In the genomic region with DNA sequence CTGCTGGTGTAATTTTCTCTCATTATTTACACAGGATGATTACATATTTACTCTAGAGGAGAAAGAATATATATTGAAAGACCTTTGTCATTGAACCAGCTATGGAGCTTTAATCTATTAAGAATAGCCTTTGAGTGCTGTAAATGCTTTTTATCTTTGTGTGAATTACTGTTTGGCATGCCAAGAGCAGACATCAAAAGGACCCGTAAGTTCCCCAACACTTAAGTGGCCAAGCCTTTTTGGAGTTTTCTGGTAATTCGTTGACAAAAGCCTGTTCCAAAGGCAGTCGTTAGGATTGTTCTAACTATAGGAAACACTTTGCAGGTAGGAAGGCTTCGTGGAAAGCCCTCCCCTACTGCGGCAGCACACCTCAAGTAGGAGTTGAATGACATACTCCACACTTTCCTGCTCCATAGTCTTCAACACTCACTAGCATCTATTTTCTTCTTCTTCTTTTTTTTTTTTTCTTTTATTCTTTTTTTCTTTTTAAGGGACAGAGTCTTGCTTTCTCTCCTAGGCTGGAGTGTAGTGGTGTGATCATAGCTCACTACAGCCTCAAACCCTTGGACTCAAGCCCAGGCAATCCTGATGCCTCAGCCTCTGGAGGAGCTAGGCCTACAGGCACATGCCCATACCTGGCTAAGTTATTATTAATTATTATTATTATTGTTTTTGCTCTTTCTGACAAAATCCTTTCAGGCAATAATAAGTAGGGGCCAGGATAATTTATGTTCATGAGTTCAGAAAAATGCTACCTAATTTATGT, we compare ENCODE assay signal across 18 cellular contexts.
A peak's percentile ranks its signal among the peaks of the same experiment; 100 is the strongest.
DNase-seq lines count a peak whose midpoint lies in the region; ATAC-seq and TF ChIP-seq lines count a peak whose summit lies in the region.
"Had no signal": no experiment of that assay in that cellular context is flagged by ENCODE, and none has a peak within 500 bp of the region (broad histone marks: within the 10 kb centered on the region; RNA-seq: fewer than 3 reads in every experiment).

No MANE protein-coding gene starts in this region.

- H3K4me3 ChIP-seq in lung (no peak overlapping the region), neural progenitor cell (no peak overlapping the region), esophagus muscularis mucosa (no peak overlapping the region)
- H3K4me3 ChIP-seq: adrenal gland, right lobe of liver had no signal

- TF ChIP-seq CTCF in lung (IDR thresholded peaks at IDR 0.05; ENCODE audit: control extremely low read depth, extremely low read depth) = no peak
- no peak for TF ChIP-seq CTCF in neural progenitor cell (IDR thresholded peaks at IDR 0.05)
- no peak for TF ChIP-seq CTCF in esophagus muscularis mucosa (IDR thresholded peaks at IDR 0.05)

- H3K4me1 Mint-ChIP-seq in neural progenitor cell = peaks cover 10% of the 10 kb centered on the region
- H3K4me1 Mint-ChIP-seq: memory B cell; stimulated activated effector memory CD8-positive, alpha-beta T cell treated with anti-CD3 and anti-CD28 coated beads, Interleukin-12 subunit alpha, Interleukin-12 subunit beta, amount 100 ng/mL, for 72 hours had no signal

- H3K36me3 ChIP-seq in lung (ENCODE audit: control insufficient read depth in 2 of 2, insufficient read depth in 2 of 2, low read length in 2 of 2) = no peaks in the 10 kb centered on the region
- H3K36me3 ChIP-seq in neural progenitor cell = no peaks in the 10 kb centered on the region
- no peaks in the 10 kb centered on the region for H3K36me3 ChIP-seq in esophagus muscularis mucosa
- H3K36me3 ChIP-seq: adrenal gland, right lobe of liver had no signal

- no peak overlapping the region for H3K4me2 ChIP-seq in neural progenitor cell

- H3K4me1 ChIP-seq in lung (ENCODE audit: control insufficient read depth in 2 of 2, insufficient read depth in 2 of 2, low read length in 2 of 2) (no peaks in the 10 kb centered on the region), neural progenitor cell (peaks cover 4% of the 10 kb centered on the region), esophagus muscularis mucosa (peaks cover 0 to 16% (median 11%) of the 10 kb centered on the region in 4 donors)
- H3K4me1 ChIP-seq: adrenal gland had no signal

- H3K27me3 ChIP-seq in lung (ENCODE audit: control insufficient read depth, insufficient read depth) (no peaks in the 10 kb centered on the region), neural progenitor cell (no peaks in the 10 kb centered on the region), esophagus muscularis mucosa (no peaks in the 10 kb centered on the region)
- H3K27me3 ChIP-seq: adrenal gland, right lobe of liver had no signal

- no peaks in the 10 kb centered on the region for H3F3A ChIP-seq in neural progenitor cell (ENCODE audit: low read depth)

- no peak for TF ChIP-seq EP300 in esophagus muscularis mucosa (IDR thresholded peaks at IDR 0.05)

- no peak overlapping the region for H3K9ac ChIP-seq in neural progenitor cell

- H3K27me3 Mint-ChIP-seq in neural progenitor cell (ENCODE audit: insufficient read depth, low read depth) = no peaks in the 10 kb centered on the region
- H3K27me3 Mint-ChIP-seq: dendritic cell treated with granulocyte-macrophage colony-stimulating factor and Interleukin-4, amounts not matched to agents 40 ng/mL and 50 ng/mL, for 4 days; memory B cell had no signal

- 62 to 80% methylated on average over 5 of the region's 5 CpGs for WGBS in lung, 2 donors
- 83% methylated on average over 5 of the region's 5 CpGs for WGBS in esophagus muscularis mucosa

- H3K4me3 Mint-ChIP-seq in neural progenitor cell = no peak overlapping the region
- H3K4me3 Mint-ChIP-seq: dendritic cell treated with granulocyte-macrophage colony-stimulating factor and Interleukin-4, amounts not matched to agents 40 ng/mL and 50 ng/mL, for 4 days; memory B cell; stimulated activated effector memory CD8-positive, alpha-beta T cell treated with anti-CD3 and anti-CD28 coated beads, Interleukin-12 subunit alpha, Interleukin-12 subunit beta, amount 100 ng/mL, for 72 hours had no signal

- no peaks in the 10 kb centered on the region for H3K9me3 ChIP-seq in lung (ENCODE audit: control insufficient read depth in 2 of 2, insufficient read depth in 1 of 2, low read length in 1 of 2)
- no peaks in the 10 kb centered on the region for H3K9me3 ChIP-seq in neural progenitor cell (ENCODE audit: low read depth)
- no peaks in the 10 kb centered on the region for H3K9me3 ChIP-seq in esophagus muscularis mucosa
- H3K9me3 ChIP-seq: adrenal gland, right lobe of liver had no signal

- intact Hi-C loops in esophagus muscularis mucosa (cut with DNase I) = no loop called here

- H3K27ac ChIP-seq in lung (ENCODE audit: low read depth in 1 of 2, low read length in 1 of 2) (no peak overlapping the region), neural progenitor cell (no peak overlapping the region), esophagus muscularis mucosa (replicated peaks in 1 of 4) (no peak overlapping the region)
- H3K27ac ChIP-seq: adrenal gland, C4-2B, right lobe of liver had no signal

- no peaks in the 10 kb centered on the region for H4K20me1 ChIP-seq in neural progenitor cell (ENCODE audit: low read depth)

- no peak for TF ChIP-seq POLR2A in esophagus muscularis mucosa (IDR thresholded peaks at IDR 0.05; ENCODE audit: low read depth)

- ATAC-seq in lung (ENCODE audit: insufficient read depth, low FRiP score) (peak; percentile 81), HG02588 (IDR thresholded peaks at IDR 0.05; ENCODE audit: unreplicated experiment) (no peak)
- ATAC-seq: stimulated activated effector memory CD8-positive, alpha-beta T cell treated with anti-CD3 and anti-CD28 coated beads, Interleukin-12 subunit alpha, Interleukin-12 subunit beta, amount 100 ng/mL, for 72 hours had no signal

- H3K27ac Mint-ChIP-seq in neural progenitor cell = no peak overlapping the region
- H3K27ac Mint-ChIP-seq: dendritic cell treated with granulocyte-macrophage colony-stimulating factor and Interleukin-4, amounts not matched to agents 40 ng/mL and 50 ng/mL, for 4 days; memory B cell; stimulated activated effector memory CD8-positive, alpha-beta T cell treated with anti-CD3 and anti-CD28 coated beads, Interleukin-12 subunit alpha, Interleukin-12 subunit beta, amount 100 ng/mL, for 72 hours had no signal

- H3K9me3 Mint-ChIP-seq in neural progenitor cell = no peaks in the 10 kb centered on the region
- H3K9me3 Mint-ChIP-seq: stimulated activated effector memory CD8-positive, alpha-beta T cell treated with anti-CD3 and anti-CD28 coated beads, Interleukin-12 subunit alpha, Interleukin-12 subunit beta, amount 100 ng/mL, for 72 hours had no signal

- DNase-seq in ELF-1 (ENCODE audit: low read depth, low spot score) (peak; percentile 10), NCI-H146 (lab: John Stamatoyannopoulos, UW) (peak; percentile 88), SW480 (ENCODE audit: low spot score) (peak; percentile 90), lung (ENCODE audit: low spot score) (peak; percentile 42), Ammon's horn (ENCODE audit: low spot score) (no peak), neural progenitor cell (ENCODE audit: low spot score) (no peak), esophagus muscularis mucosa (ENCODE audit: extremely low spot score) (no peak)
- DNase-seq: activated CD4-positive, alpha-beta T cell treated with anti-CD3 and anti-CD28 coated beads for 48 hours; activated T-cell treated with anti-CD3 and anti-CD28 coated beads, Interleukin-2, amount 50 U/mL, for 1 hour; adrenal gland; KG1; right lobe of liver; stimulated activated CD4-positive, alpha-beta T cell treated with anti-CD3 and anti-CD28 coated beads, Interleukin-4, amount 100 ng/mL, for 4 hours had no signal

- no peaks in the 10 kb centered on the region for H3K79me2 ChIP-seq in neural progenitor cell (ENCODE audit: low read depth)

- no peak overlapping the region for H2AFZ ChIP-seq in neural progenitor cell (replicated peaks)

- no peaks in the 10 kb centered on the region for H3K36me3 Mint-ChIP-seq in neural progenitor cell
- H3K36me3 Mint-ChIP-seq: memory B cell; stimulated activated effector memory CD8-positive, alpha-beta T cell treated with anti-CD3 and anti-CD28 coated beads, Interleukin-12 subunit alpha, Interleukin-12 subunit beta, amount 100 ng/mL, for 72 hours had no signal

Comparison
In these comparisons a context has a peak if more than half of its experiments do, and no peak if none do; other contexts are left out.
1. DNase-seq: peak in ELF-1 (single experiment), NCI-H146 (single experiment), SW480 (single experiment) and lung (single experiment); none in Ammon's horn (single experiment), neural progenitor cell (single experiment) and esophagus muscularis mucosa (single experiment).